Comparison of ENCODE assay signal across 20 cellular contexts in genomic region chr2:240284503-240285259, GRCh38.
A peak's percentile ranks its signal among the peaks of the same experiment; 100 is the strongest.
DNase-seq lines count a peak whose midpoint lies in the region; ATAC-seq and TF ChIP-seq lines count a peak whose summit lies in the region.
"Had no signal": no experiment of that assay in that cellular context is flagged by ENCODE, and none has a peak within 500 bp of the region (broad histone marks: within the 10 kb centered on the region; RNA-seq: fewer than 3 reads in every experiment).

No MANE protein-coding gene starts in this region.

- H3K9me3 Mint-ChIP-seq in naive thymus-derived CD4-positive, alpha-beta T cell, result peaks cover 0 to 16% (median 4%) of the 10 kb centered on the region in 11 donors

- H3K4me3 ChIP-seq in coronary artery (no peak overlapping the region), esophagus muscularis mucosa (no peak overlapping the region), upper lobe of right lung (no peak overlapping the region), PC-9 (no peak overlapping the region)
- H3K4me3 ChIP-seq in naive thymus-derived CD4-positive, alpha-beta T cell (ENCODE audit: low read length), result no peak overlapping the region
- H3K4me3 ChIP-seq: GM12878, GM23248, HAP-1 had no signal

- no peak for ATAC-seq in upper lobe of right lung
- no peak for ATAC-seq in naive thymus-derived CD4-positive, alpha-beta T cell
- ATAC-seq: GM12878 had no signal

- H3K4me1 ChIP-seq in esophagus muscularis mucosa (peaks cover 0 to 5% (median 0%) of the 10 kb centered on the region in 4 donors), upper lobe of right lung (no peaks in the 10 kb centered on the region), PC-9 (replicated peaks; ENCODE audit: insufficient read depth) (no peaks in the 10 kb centered on the region)
- no peaks in the 10 kb centered on the region for H3K4me1 ChIP-seq in naive thymus-derived CD4-positive, alpha-beta T cell (ENCODE audit: control insufficient read depth in 2 of 2, insufficient read depth in 2 of 2, low read length in 2 of 2)
- H3K4me1 ChIP-seq: BE2C, HAP-1 had no signal

- intact Hi-C loops in esophagus muscularis mucosa (cut with DNase I), result no loop called here
- intact Hi-C loops in upper lobe of right lung (cut with DNase I), result no loop called here
- intact Hi-C loops in PC-9 (cut with micrococcal nuclease; ENCODE audit: unreplicated experiment), result no loop called here
- intact Hi-C loops in naive thymus-derived CD4-positive, alpha-beta T cell (cut with micrococcal nuclease), result no loop called here

- H3K27ac ChIP-seq in coronary artery (no peak overlapping the region), esophagus muscularis mucosa (replicated peaks in 1 of 4) (no peak overlapping the region), upper lobe of right lung (no peak overlapping the region), PC-9 (no peak overlapping the region)
- no peak overlapping the region for H3K27ac ChIP-seq in naive thymus-derived CD4-positive, alpha-beta T cell (ENCODE audit: low read depth, low read length)
- H3K27ac ChIP-seq: GM23248 had no signal

- peak; percentile 48 for DNase-seq in activated effector memory CD4-positive, alpha-beta T cell treated with anti-CD3 and anti-CD28 coated beads, Interleukin-2, amount 50 U/mL, for 16 hours
- DNase-seq in activated effector memory CD4-positive, alpha-beta T cell treated with Interleukin-2 at 50 U/mL for 16 hours, result no peak
- DNase-seq in coronary artery (ENCODE audit: low spot score) (peak; percentile 67), esophagus muscularis mucosa (ENCODE audit: extremely low spot score) (peak; percentile 77), upper lobe of right lung (peak; percentile 46), PC-9 (no peak)
- DNase-seq in naive thymus-derived CD4-positive, alpha-beta T cell, result no peak
- DNase-seq: ACHN; BE2C; C1 segment of cervical spinal cord; CD4-positive, CD25-positive, alpha-beta regulatory T cell; CD8-positive, alpha-beta memory T cell; COR-L47; DMS 273 treated with DMSO at 0.1 percent for 48 hours; DMS53; DND-41; EL; GM23248 had no signal

- H3K79me2 ChIP-seq in PC-9 (ENCODE audit: low read depth), result no peaks in the 10 kb centered on the region

- no peak for TF ChIP-seq POLR2A in esophagus muscularis mucosa (IDR thresholded peaks at IDR 0.05; ENCODE audit: low read depth)

- no peaks in the 10 kb centered on the region for H3K4me1 Mint-ChIP-seq in naive thymus-derived CD4-positive, alpha-beta T cell
- H3K4me1 Mint-ChIP-seq: CD4-positive, CD25-positive, alpha-beta regulatory T cell; CD8-positive, alpha-beta memory T cell had no signal

- TF ChIP-seq CTCF in coronary artery (IDR thresholded peaks at IDR 0.05), result no peak
- TF ChIP-seq CTCF in esophagus muscularis mucosa (IDR thresholded peaks at IDR 0.05), result no peak
- no peak for TF ChIP-seq CTCF in upper lobe of right lung (IDR thresholded peaks at IDR 0.05)
- no peak for TF ChIP-seq CTCF in PC-9 (conservative IDR thresholded peaks at IDR 0.05)

- H3K36me3 ChIP-seq in esophagus muscularis mucosa (no peaks in the 10 kb centered on the region), upper lobe of right lung (no peaks in the 10 kb centered on the region), PC-9 (ENCODE audit: low read depth) (no peaks in the 10 kb centered on the region)
- no peaks in the 10 kb centered on the region for H3K36me3 ChIP-seq in naive thymus-derived CD4-positive, alpha-beta T cell (ENCODE audit: control insufficient read depth in 2 of 3, insufficient read depth in 3 of 3, low read length in 3 of 3)
- H3K36me3 ChIP-seq: BE2C, HAP-1 had no signal

- no peaks in the 10 kb centered on the region for H3K36me3 Mint-ChIP-seq in naive thymus-derived CD4-positive, alpha-beta T cell
- H3K36me3 Mint-ChIP-seq: CD4-positive, CD25-positive, alpha-beta regulatory T cell; CD8-positive, alpha-beta memory T cell had no signal

- no peak for TF ChIP-seq EP300 in esophagus muscularis mucosa (IDR thresholded peaks at IDR 0.05)

- POLR2A ChIA-PET in PC-9 (lab: Charles Lee; ENCODE audit: unreplicated experiment), result no interaction called here
- POLR2A ChIA-PET in naive thymus-derived CD4-positive, alpha-beta T cell (lab: Charles Lee), result no interaction called here

- CTCF ChIA-PET in PC-9 (lab: Charles Lee), result no interaction called here
- CTCF ChIA-PET in naive thymus-derived CD4-positive, alpha-beta T cell (lab: Charles Lee), result no interaction called here

- no peak overlapping the region for H2AFZ ChIP-seq in PC-9
- H2AFZ ChIP-seq: GM23248 had no signal

- H3K4me2 ChIP-seq in PC-9, result no peak overlapping the region

- H3K4me3 Mint-ChIP-seq in naive thymus-derived CD4-positive, alpha-beta T cell, result no peak overlapping the region
- H3K4me3 Mint-ChIP-seq: CD4-positive, CD25-positive, alpha-beta regulatory T cell; CD8-positive, alpha-beta memory T cell had no signal

- no peak overlapping the region for H3K27ac Mint-ChIP-seq in naive thymus-derived CD4-positive, alpha-beta T cell
- H3K27ac Mint-ChIP-seq: CD4-positive, CD25-positive, alpha-beta regulatory T cell; CD8-positive, alpha-beta memory T cell had no signal

- no peaks in the 10 kb centered on the region; the same call in 1 of the 2 replicates for H3F3A ChIP-seq in PC-9 (ENCODE audit: insufficient read depth, low read depth)

- no TSS peak for BruUV-seq in PC-9 (replicated peaks; lab: Mats Ljungman, UMichigan)

- peaks cover 21 to 29% (median 25%) of the 10 kb centered on the region in 5 donors for H3K27me3 Mint-ChIP-seq in naive thymus-derived CD4-positive, alpha-beta T cell

- no peaks in the 10 kb centered on the region for H3K9me2 ChIP-seq in PC-9 (ENCODE audit: insufficient read depth)

- no peaks in the 10 kb centered on the region for H3K9me3 ChIP-seq in esophagus muscularis mucosa
- no peaks in the 10 kb centered on the region for H3K9me3 ChIP-seq in upper lobe of right lung
- peaks cover 5% of the 10 kb centered on the region; the same call in 1 of the 2 replicates for H3K9me3 ChIP-seq in PC-9 (ENCODE audit: insufficient read depth, low read depth)
- H3K9me3 ChIP-seq in naive thymus-derived CD4-positive, alpha-beta T cell (ENCODE audit: control insufficient read depth in 2 of 3, low read length in 3 of 3), result no peaks in the 10 kb centered on the region
- H3K9me3 ChIP-seq: HAP-1 had no signal

- 87% methylated on average over 12 of the region's 13 CpGs for WGBS in esophagus muscularis mucosa

- H4K20me1 ChIP-seq in PC-9 (ENCODE audit: insufficient read depth), result no peaks in the 10 kb centered on the region

- H3K27me3 ChIP-seq in esophagus muscularis mucosa (peaks cover 0 to 14% (median 0%) of the 10 kb centered on the region in 4 donors), upper lobe of right lung (no peaks in the 10 kb centered on the region), PC-9 (ENCODE audit: insufficient read depth, low read depth) (peaks cover 56% of the 10 kb centered on the region)
- H3K27me3 ChIP-seq in naive thymus-derived CD4-positive, alpha-beta T cell (ENCODE audit: control insufficient read depth in 2 of 2, insufficient read depth in 2 of 2, low read length in 2 of 2), result no peaks in the 10 kb centered on the region

Comparison
In these comparisons a context has a peak if more than half of its experiments do, and no peak if none do; other contexts are left out.
1. DNase-seq: peak in activated effector memory CD4-positive, alpha-beta T cell treated with anti-CD3 and anti-CD28 coated beads, Interleukin-2, amount 50 U/mL, for 16 hours (single experiment), coronary artery (single experiment), esophagus muscularis mucosa (single experiment) and upper lobe of right lung (single experiment); none in activated effector memory CD4-positive, alpha-beta T cell treated with Interleukin-2 at 50 U/mL for 16 hours (single experiment), PC-9 (0 of 2) and naive thymus-derived CD4-positive, alpha-beta T cell (0 of 9).